In the genomic region with DNA sequence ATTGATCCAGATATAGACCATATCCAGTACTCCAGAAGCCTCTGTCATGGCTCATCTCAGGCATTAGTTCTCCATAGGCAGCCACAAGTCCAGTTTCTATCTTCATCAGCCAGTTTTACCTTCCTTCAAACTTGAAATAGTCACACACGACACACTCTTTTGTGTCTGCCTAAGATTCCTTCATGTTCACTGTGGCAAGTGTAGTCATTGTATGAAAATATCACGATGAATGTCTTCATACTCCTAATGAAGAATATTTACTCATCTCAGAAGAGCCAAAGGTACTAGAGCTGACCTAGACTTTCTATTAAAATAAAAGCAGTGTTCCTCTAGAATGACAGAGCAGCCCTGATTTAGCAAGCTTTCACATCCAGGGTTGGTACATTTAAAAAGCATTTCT, we compare ENCODE assay signal across 1 cellular context.
A peak's percentile ranks its signal among the peaks of the same experiment; 100 is the strongest.
TF ChIP-seq lines count a peak whose summit lies in the region.

No MANE protein-coding gene starts in this region.

TF ChIP-seq in GM12878, 131 proteins besides CTCF, POLR2A, EP300 and RAD21 (continued from another document):
- 0 out of 2 replicates have a peak, but pooled peaks have one; percentile 17 for TF ChIP-seq MEF2A (IDR thresholded peaks at IDR 0.05; ENCODE audit: insufficient read depth, low read depth, low read length)
- TF ChIP-seq, protein P1, sequence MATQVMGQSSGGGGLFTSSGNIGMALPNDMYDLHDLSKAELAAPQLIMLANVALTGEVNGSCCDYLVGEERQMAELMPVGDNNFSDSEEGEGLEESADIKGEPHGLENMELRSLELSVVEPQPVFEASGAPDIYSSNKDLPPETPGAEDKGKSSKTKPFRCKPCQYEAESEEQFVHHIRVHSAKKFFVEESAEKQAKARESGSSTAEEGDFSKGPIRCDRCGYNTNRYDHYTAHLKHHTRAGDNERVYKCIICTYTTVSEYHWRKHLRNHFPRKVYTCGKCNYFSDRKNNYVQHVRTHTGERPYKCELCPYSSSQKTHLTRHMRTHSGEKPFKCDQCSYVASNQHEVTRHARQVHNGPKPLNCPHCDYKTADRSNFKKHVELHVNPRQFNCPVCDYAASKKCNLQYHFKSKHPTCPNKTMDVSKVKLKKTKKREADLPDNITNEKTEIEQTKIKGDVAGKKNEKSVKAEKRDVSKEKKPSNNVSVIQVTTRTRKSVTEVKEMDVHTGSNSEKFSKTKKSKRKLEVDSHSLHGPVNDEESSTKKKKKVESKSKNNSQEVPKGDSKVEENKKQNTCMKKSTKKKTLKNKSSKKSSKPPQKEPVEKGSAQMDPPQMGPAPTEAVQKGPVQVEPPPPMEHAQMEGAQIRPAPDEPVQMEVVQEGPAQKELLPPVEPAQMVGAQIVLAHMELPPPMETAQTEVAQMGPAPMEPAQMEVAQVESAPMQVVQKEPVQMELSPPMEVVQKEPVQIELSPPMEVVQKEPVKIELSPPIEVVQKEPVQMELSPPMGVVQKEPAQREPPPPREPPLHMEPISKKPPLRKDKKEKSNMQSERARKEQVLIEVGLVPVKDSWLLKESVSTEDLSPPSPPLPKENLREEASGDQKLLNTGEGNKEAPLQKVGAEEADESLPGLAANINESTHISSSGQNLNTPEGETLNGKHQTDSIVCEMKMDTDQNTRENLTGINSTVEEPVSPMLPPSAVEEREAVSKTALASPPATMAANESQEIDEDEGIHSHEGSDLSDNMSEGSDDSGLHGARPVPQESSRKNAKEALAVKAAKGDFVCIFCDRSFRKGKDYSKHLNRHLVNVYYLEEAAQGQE (IDR thresholded peaks at IDR 0.05; ENCODE audit: low read depth, low read length), result no peak
